ENCODE assay signal across 1 cellular context in the genomic region with DNA sequence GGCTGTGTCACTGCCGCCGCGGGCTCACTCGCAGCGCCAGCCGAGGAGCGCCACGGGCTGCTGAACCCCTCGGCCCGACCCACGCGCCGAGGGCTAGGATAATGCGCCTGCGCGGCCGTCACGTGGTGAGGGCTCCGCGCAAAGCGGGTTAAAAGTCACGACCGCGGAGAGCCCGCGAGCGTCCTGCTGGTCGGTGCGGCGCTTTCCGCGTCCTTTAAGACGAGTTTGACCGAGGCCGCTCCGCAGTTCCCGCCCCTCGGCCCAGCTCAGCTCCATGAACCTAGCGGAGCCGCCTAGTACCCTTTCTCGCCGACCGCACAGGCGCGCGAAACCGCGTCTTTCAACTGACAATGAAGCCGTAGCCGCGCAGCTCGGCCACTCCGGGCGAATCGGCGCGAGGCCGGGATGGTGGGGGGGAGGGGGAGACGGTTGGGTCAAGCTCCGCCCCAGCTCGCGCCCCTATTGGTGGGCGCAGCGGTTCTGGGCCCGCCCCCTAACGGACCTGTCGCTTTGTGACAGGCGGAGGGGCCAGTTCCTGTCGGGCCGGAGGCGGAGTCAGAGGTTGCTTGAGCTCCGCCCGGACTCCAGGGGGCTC.
A peak's percentile ranks its signal among the peaks of the same experiment; 100 is the strongest.
TF ChIP-seq lines count a peak whose summit lies in the region.

No MANE protein-coding gene starts in this region.

TF ChIP-seq in HepG2, 621 proteins besides CTCF, POLR2A, EP300 and RAD21 (continued from another document and continues in another):
- TF ChIP-seq NONO (IDR thresholded peaks at IDR 0.05) (no peak), NONO (CRISPR knock-in tag; conservative IDR thresholded peaks at IDR 0.05) (peak; percentile 95), ZBTB14 (CRISPR knock-in tag; IDR thresholded peaks at IDR 0.05) (no peak), ZNF646 (CRISPR knock-in tag; IDR thresholded peaks at IDR 0.05) (no peak), NFAT5 (CRISPR knock-in tag; IDR thresholded peaks at IDR 0.05) (peak; percentile 89), ZNF775 (CRISPR knock-in tag; IDR thresholded peaks at IDR 0.05; ENCODE audit: borderline replicate concordance) (0 out of 2 replicates have a peak, but pooled peaks have one; percentile 6), TFE3 (CRISPR knock-in tag; IDR thresholded peaks at IDR 0.05) (peak; percentile 94), ATF7-NPFF (CRISPR knock-in tag; IDR thresholded peaks at IDR 0.05; ENCODE audit: low read depth) (peak; percentile 95), ZFP90 (CRISPR knock-in tag; IDR thresholded peaks at IDR 0.05; ENCODE audit: borderline replicate concordance) (peak; percentile 88), THYN1 (CRISPR knock-in tag; IDR thresholded peaks at IDR 0.05; ENCODE audit: borderline replicate concordance, low read depth) (0 out of 2 replicates have a peak, but pooled peaks have one; percentile 25), ZNF557 (CRISPR knock-in tag; IDR thresholded peaks at IDR 0.05) (no peak), MED1 (CRISPR knock-in tag; IDR thresholded peaks at IDR 0.05) (peak; percentile 74), SMARCE1 (IDR thresholded peaks at IDR 0.05; ENCODE audit: borderline replicate concordance) (no peak), DRAP1 (CRISPR knock-in tag; IDR thresholded peaks at IDR 0.05) (peak; percentile 89), NFYB (CRISPR knock-in tag; IDR thresholded peaks at IDR 0.05) (peak; percentile 87), MXD1 (CRISPR knock-in tag; IDR thresholded peaks at IDR 0.05) (peak; percentile 96), HNF4A (CRISPR knock-in tag; IDR thresholded peaks at IDR 0.05) (no peak; the same call in 1 of the 2 replicates), ZNF30 (CRISPR knock-in tag; IDR thresholded peaks at IDR 0.05) (0 out of 2 replicates have a peak, but pooled peaks have one; percentile 69), MYNN (CRISPR knock-in tag; IDR thresholded peaks at IDR 0.05; ENCODE audit: low read depth) (peak; percentile 85), ZNF24 (IDR thresholded peaks at IDR 0.05) (0 out of 2 replicates have a peak, but pooled peaks have one; percentile 5), TMF1 (CRISPR knock-in tag; IDR thresholded peaks at IDR 0.05; ENCODE audit: low read depth) (peak; percentile 88), ZNF333 (CRISPR knock-in tag; IDR thresholded peaks at IDR 0.05; ENCODE audit: borderline replicate concordance) (peak; percentile 92; the same call in 1 of the 2 replicates)
- TF ChIP-seq, protein P1, sequence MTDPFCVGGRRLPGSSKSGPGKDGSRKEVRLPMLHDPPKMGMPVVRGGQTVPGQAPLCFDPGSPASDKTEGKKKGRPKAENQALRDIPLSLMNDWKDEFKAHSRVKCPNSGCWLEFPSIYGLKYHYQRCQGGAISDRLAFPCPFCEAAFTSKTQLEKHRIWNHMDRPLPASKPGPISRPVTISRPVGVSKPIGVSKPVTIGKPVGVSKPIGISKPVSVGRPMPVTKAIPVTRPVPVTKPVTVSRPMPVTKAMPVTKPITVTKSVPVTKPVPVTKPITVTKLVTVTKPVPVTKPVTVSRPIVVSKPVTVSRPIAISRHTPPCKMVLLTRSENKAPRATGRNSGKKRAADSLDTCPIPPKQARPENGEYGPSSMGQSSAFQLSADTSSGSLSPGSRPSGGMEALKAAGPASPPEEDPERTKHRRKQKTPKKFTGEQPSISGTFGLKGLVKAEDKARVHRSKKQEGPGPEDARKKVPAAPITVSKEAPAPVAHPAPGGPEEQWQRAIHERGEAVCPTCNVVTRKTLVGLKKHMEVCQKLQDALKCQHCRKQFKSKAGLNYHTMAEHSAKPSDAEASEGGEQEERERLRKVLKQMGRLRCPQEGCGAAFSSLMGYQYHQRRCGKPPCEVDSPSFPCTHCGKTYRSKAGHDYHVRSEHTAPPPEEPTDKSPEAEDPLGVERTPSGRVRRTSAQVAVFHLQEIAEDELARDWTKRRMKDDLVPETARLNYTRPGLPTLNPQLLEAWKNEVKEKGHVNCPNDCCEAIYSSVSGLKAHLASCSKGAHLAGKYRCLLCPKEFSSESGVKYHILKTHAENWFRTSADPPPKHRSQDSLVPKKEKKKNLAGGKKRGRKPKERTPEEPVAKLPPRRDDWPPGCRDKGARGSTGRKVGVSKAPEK (CRISPR knock-in tag; IDR thresholded peaks at IDR 0.05; ENCODE audit: borderline replicate concordance) = 0 out of 2 replicates have a peak, but pooled peaks have one; percentile 25
- TF ChIP-seq, protein P2, sequence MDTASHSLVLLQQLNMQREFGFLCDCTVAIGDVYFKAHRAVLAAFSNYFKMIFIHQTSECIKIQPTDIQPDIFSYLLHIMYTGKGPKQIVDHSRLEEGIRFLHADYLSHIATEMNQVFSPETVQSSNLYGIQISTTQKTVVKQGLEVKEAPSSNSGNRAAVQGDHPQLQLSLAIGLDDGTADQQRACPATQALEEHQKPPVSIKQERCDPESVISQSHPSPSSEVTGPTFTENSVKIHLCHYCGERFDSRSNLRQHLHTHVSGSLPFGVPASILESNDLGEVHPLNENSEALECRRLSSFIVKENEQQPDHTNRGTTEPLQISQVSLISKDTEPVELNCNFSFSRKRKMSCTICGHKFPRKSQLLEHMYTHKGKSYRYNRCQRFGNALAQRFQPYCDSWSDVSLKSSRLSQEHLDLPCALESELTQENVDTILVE (CRISPR knock-in tag; IDR thresholded peaks at IDR 0.05) = no peak; the same call in none of the 2 replicates
